Comparison of ENCODE assay signal across 21 cellular contexts in the genomic region with DNA sequence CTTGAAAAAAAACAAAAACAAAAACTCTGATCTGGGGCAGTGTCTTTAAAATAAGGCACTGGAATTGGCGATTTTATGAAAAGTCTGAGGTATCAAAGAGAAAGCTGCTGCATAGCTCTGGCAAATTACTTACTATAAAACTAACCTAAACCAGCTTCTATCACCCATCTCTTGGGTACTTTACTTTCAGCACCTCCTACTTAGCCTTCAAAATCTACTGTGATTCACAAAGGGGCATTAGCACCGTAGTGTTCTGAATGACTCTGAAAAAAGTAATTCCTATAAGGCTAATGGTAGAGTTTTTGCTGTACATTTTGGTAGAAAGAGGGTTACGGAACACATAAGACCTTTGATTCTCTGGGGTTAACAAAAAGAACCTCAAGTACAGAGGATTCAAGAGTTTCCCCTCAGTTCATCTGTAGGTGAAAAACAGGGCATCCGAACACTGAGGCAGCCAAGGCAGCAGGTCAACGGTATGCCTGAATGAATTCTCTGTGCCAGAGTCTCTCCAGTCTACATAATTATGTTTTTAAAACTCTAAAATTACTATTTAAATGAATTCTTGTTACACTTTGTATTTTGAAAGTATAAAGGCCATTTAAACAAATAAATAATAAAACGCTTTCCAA.
DNase-seq lines count a peak whose midpoint lies in the region; ATAC-seq, FAIRE-seq and TF ChIP-seq lines count a peak whose summit lies in the region.
"Had no signal": no experiment of that assay in that cellular context is flagged by ENCODE, and none has a peak within 500 bp of the region (broad histone marks: within the 10 kb centered on the region; RNA-seq: fewer than 3 reads in every experiment).

No MANE protein-coding gene starts in this region.

- H3K27ac ChIP-seq in DOHH2 (ENCODE audit: low read depth, low read length): peak overlapping the region; percentile 77
- no peak overlapping the region for H3K27ac ChIP-seq in naive thymus-derived CD4-positive, alpha-beta T cell (ENCODE audit: low read depth, low read length)
- H3K27ac ChIP-seq: A549, gastroesophageal sphincter, WERI-Rb-1 had no signal

- peaks cover 57% of the 10 kb centered on the region for H3K4me1 ChIP-seq in DOHH2 (ENCODE audit: control insufficient read depth, low read length)
- peaks cover 7 to 11% of the 10 kb centered on the region in 2 donors for H3K4me1 ChIP-seq in naive thymus-derived CD4-positive, alpha-beta T cell (ENCODE audit: control insufficient read depth in 2 of 2, insufficient read depth in 2 of 2, low read length in 2 of 2)
- H3K4me1 ChIP-seq: gastroesophageal sphincter had no signal

- H3K4me3 ChIP-seq in DOHH2 (ENCODE audit: low read length): peak overlapping the region; percentile 57
- no peak overlapping the region for H3K4me3 ChIP-seq in naive thymus-derived CD4-positive, alpha-beta T cell (ENCODE audit: low read length)
- H3K4me3 ChIP-seq: A549, gastroesophageal sphincter had no signal

- no peak for TF ChIP-seq CTCF in DOHH2 (IDR thresholded peaks at IDR 0.05; ENCODE audit: low read depth, low read length, poor library complexity, severe bottlenecking)

- H3K36me3 ChIP-seq in DOHH2 (ENCODE audit: control insufficient read depth, low read length): peaks cover 66% of the 10 kb centered on the region
- peaks cover 3 to 15% (median 11%) of the 10 kb centered on the region in 3 experiments for H3K36me3 ChIP-seq in naive thymus-derived CD4-positive, alpha-beta T cell (ENCODE audit: control insufficient read depth in 2 of 3, insufficient read depth in 3 of 3, low read length in 3 of 3)

- peak; percentile 40 for ATAC-seq in T-helper 17 cell
- no peak for ATAC-seq in naive thymus-derived CD4-positive, alpha-beta T cell
- ATAC-seq: A549, gastroesophageal sphincter, left cardiac atrium, Right ventricle myocardium inferior had no signal

- CTCF ChIA-PET in activated CD4-positive, alpha-beta T cell treated with anti-CD3 and anti-CD28 coated beads, Interleukin-2, amount 10 ng/mL, durations not matched to agents 7 days and 5 days (lab: Charles Lee): interaction anchor here (0.6 to 1.9 kb wide), 2 partner anchors 105 to 213 kb away, joined by 3 to 4 read pairs; a partner anchor contains a TSS
- CTCF ChIA-PET in naive thymus-derived CD4-positive, alpha-beta T cell (lab: Charles Lee): no interaction called here

- no peaks in the 10 kb centered on the region for H3K9me3 Mint-ChIP-seq in activated CD4-positive, alpha-beta T cell treated with anti-CD3 and anti-CD28 coated beads, Interleukin-2, amount 10 ng/mL, durations not matched to agents 7 days and 5 days
- no peaks in the 10 kb centered on the region for H3K9me3 Mint-ChIP-seq in naive thymus-derived CD4-positive, alpha-beta T cell

- H3K27ac Mint-ChIP-seq in activated CD4-positive, alpha-beta T cell treated with anti-CD3 and anti-CD28 coated beads, Interleukin-2, amount 10 ng/mL, durations not matched to agents 7 days and 5 days: peak overlapping the region; percentile 2
- H3K27ac Mint-ChIP-seq in T-helper 17 cell: peak overlapping the region; percentile 59
- peak overlapping the region in 8 of 9 donors; percentile 39 to 81 (median 71) for H3K27ac Mint-ChIP-seq in naive thymus-derived CD4-positive, alpha-beta T cell

- H3K27me3 Mint-ChIP-seq in activated CD4-positive, alpha-beta T cell treated with anti-CD3 and anti-CD28 coated beads, Interleukin-2, amount 10 ng/mL, durations not matched to agents 7 days and 5 days: no peaks in the 10 kb centered on the region
- no peaks in the 10 kb centered on the region for H3K27me3 Mint-ChIP-seq in T-helper 17 cell
- no peaks in the 10 kb centered on the region for H3K27me3 Mint-ChIP-seq in naive thymus-derived CD4-positive, alpha-beta T cell

- no peaks in the 10 kb centered on the region for H3K27me3 ChIP-seq in DOHH2 (ENCODE audit: control insufficient read depth, low read length)
- no peaks in the 10 kb centered on the region for H3K27me3 ChIP-seq in naive thymus-derived CD4-positive, alpha-beta T cell (ENCODE audit: control insufficient read depth in 2 of 2, insufficient read depth in 2 of 2, low read length in 2 of 2)
- H3K27me3 ChIP-seq: gastroesophageal sphincter had no signal

- peaks cover 7% of the 10 kb centered on the region for H3K79me2 ChIP-seq in DOHH2 (ENCODE audit: control insufficient read depth, low read length)

- POLR2A ChIA-PET in activated CD4-positive, alpha-beta T cell treated with anti-CD3 and anti-CD28 coated beads, Interleukin-2, amount 10 ng/mL, durations not matched to agents 7 days and 5 days (lab: Charles Lee): no interaction called here
- POLR2A ChIA-PET in naive thymus-derived CD4-positive, alpha-beta T cell (lab: Charles Lee): interaction anchor here (0.7 to 1.0 kb wide), 5 partner anchors 8 to 44 kb away, joined by 3 to 5 read pairs (median 3); no protein-coding TSS in a partner anchor

- peak overlapping the region; percentile 72 for H3K4me2 ChIP-seq in DOHH2 (ENCODE audit: low read length)
- H3K4me2 ChIP-seq: A549 had no signal

- H3K4me1 Mint-ChIP-seq in activated CD4-positive, alpha-beta T cell treated with anti-CD3 and anti-CD28 coated beads, Interleukin-2, amount 10 ng/mL, durations not matched to agents 7 days and 5 days: peaks cover 22% of the 10 kb centered on the region
- H3K4me1 Mint-ChIP-seq in T-helper 17 cell: peaks cover 11% of the 10 kb centered on the region
- H3K4me1 Mint-ChIP-seq in naive thymus-derived CD4-positive, alpha-beta T cell: peaks cover 7 to 51% (median 24%) of the 10 kb centered on the region in 7 donors

- no peak for DNase-seq in activated CD4-positive, alpha-beta T cell treated with anti-CD3 and anti-CD28 coated beads, Interleukin-2, amount 10 ng/mL, durations not matched to agents 7 days and 5 days
- DNase-seq in activated CD4-positive, alpha-beta T cell treated with anti-CD3 and anti-CD28 coated beads, Interleukin-2, amount 50 U/mL, for 48 hours: no peak
- DNase-seq in T-helper 17 cell (no peak), frontal cortex (ENCODE audit: low spot score in 2 of 2) (no peak), NCI-H146 (lab: John Stamatoyannopoulos, UW) (no peak), NCI-H1105 treated with DMSO at 0.1 percent for 48 hours (lab: John Stamatoyannopoulos, UW) (no peak)
- DNase-seq in naive thymus-derived CD4-positive, alpha-beta T cell: peak in 2 of 9 donors; percentile 5 to 11
- DNase-seq: activated CD8-positive, alpha-beta memory T cell treated with anti-CD3 and anti-CD28 coated beads, Interleukin-2, amount 50 U/mL, for 4 hours; DMS153; left cardiac atrium; MV-4-11; NCI-H2081 treated with DMSO at 0.1 percent for 48 hours; NCI-H510A; stimulated activated CD4-positive, alpha-beta T cell treated with anti-CD3 and anti-CD28 coated beads, Interleukin-12 subunit alpha, Interleukin-12 subunit beta, amount 100 ng/mL, for 4 hours; WERI-Rb-1 had no signal

- no peaks in the 10 kb centered on the region for H3K9me3 ChIP-seq in DOHH2 (ENCODE audit: control insufficient read depth, insufficient read depth, low read length)
- H3K9me3 ChIP-seq in T-helper 17 cell (ENCODE audit: control insufficient read depth, low read length, poor library complexity, severe bottlenecking): no peaks in the 10 kb centered on the region
- no peaks in the 10 kb centered on the region for H3K9me3 ChIP-seq in naive thymus-derived CD4-positive, alpha-beta T cell (ENCODE audit: control insufficient read depth in 2 of 3, low read length in 3 of 3)
- H3K9me3 ChIP-seq: A549, gastroesophageal sphincter had no signal

- FAIRE-seq in frontal cortex (lab: Jason Lieb, UNC): no peak
- FAIRE-seq: A549, bronchial epithelial cell, H1 had no signal

- peaks cover 48% of the 10 kb centered on the region for H3K36me3 Mint-ChIP-seq in activated CD4-positive, alpha-beta T cell treated with anti-CD3 and anti-CD28 coated beads, Interleukin-2, amount 10 ng/mL, durations not matched to agents 7 days and 5 days (ENCODE audit: low read depth)
- H3K36me3 Mint-ChIP-seq in T-helper 17 cell (ENCODE audit: low read depth): peaks cover 3% of the 10 kb centered on the region
- peaks cover 0 to 29% (median 25%) of the 10 kb centered on the region in 5 donors for H3K36me3 Mint-ChIP-seq in naive thymus-derived CD4-positive, alpha-beta T cell

- no peak overlapping the region for H3K4me3 Mint-ChIP-seq in activated CD4-positive, alpha-beta T cell treated with anti-CD3 and anti-CD28 coated beads, Interleukin-2, amount 10 ng/mL, durations not matched to agents 7 days and 5 days
- H3K4me3 Mint-ChIP-seq in T-helper 17 cell: peak overlapping the region; percentile 7
- peak overlapping the region in 8 of 10 donors; percentile 6 to 69 (median 45) for H3K4me3 Mint-ChIP-seq in naive thymus-derived CD4-positive, alpha-beta T cell

- H4K20me1 ChIP-seq in DOHH2 (ENCODE audit: control insufficient read depth, insufficient read depth, low read depth, low read length): no peaks in the 10 kb centered on the region

- H3F3A ChIP-seq in DOHH2 (ENCODE audit: control insufficient read depth, insufficient read depth): peaks cover 17% of the 10 kb centered on the region

- H3K9me2 ChIP-seq in DOHH2 (replicated peaks; ENCODE audit: control insufficient read depth, low read length): no peaks in the 10 kb centered on the region

- intact Hi-C loops in naive thymus-derived CD4-positive, alpha-beta T cell (cut with micrococcal nuclease): loop anchor here (2.0 to 5.0 kb wide), 5 partner anchors 13 to 233 kb away; a partner anchor contains a TSS

Comparison
In these comparisons a context has a peak if more than half of its experiments do, and no peak if none do; other contexts are left out.
1. H3K27ac Mint-ChIP-seq: peak in every context shown above with its lines; median percentile 71 in naive thymus-derived CD4-positive, alpha-beta T cell; 59 in T-helper 17 cell; 2 in activated CD4-positive, alpha-beta T cell treated with anti-CD3 and anti-CD28 coated beads, Interleukin-2, amount 10 ng/mL, durations not matched to agents 7 days and 5 days.